In the genomic region with DNA sequence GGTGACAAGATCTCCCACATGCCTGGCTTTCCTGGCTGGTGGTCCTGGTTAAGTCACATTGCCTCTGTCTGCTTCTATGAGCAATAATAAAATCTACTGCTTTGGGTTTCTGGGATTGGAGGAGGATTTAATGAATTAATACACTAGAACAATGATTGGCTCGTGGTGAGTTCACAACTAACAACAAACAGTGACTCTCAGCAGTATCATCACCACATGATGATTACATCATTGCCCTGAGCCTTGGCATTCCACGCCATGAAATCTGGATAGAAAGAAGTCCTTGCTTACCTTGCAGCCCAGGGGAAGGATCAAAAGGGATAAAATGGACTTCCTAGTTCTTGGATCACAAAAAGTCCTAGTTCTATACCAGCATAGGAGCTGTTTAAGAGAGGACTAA, we compare ENCODE assay signal across 15 cellular contexts.
"Had no signal": no experiment of that assay in that cellular context is flagged by ENCODE, and none has a peak within 500 bp of the region (broad histone marks: within the 10 kb centered on the region; RNA-seq: fewer than 3 reads in every experiment).

No MANE protein-coding gene starts in this region.

- DNase-seq: activated B cell treated with CpG ODN at 0.5 μM for 24 hours; activated CD4-positive, alpha-beta T cell treated with anti-CD3 and anti-CD28 coated beads, Interleukin-2, amount 10 ng/mL, durations not matched to agents 7 days and 5 days; activated CD8-positive, alpha-beta memory T cell treated with anti-CD3 and anti-CD28 coated beads, Interleukin-2, amount 50 U/mL, for 48 hours; anterior cingulate cortex; hippocampal formation; kidney; left ventricle myocardium inferior; mucosa of descending colon; naive thymus-derived CD4-positive, alpha-beta T cell; pancreas; thyroid gland had no signal

- H3K4me1 Mint-ChIP-seq: activated B cell treated with CpG ODN at 0.5 μM for 24 hours; stimulated activated effector memory CD8-positive, alpha-beta T cell treated with anti-CD3 and anti-CD28 coated beads, Interleukin-12 subunit alpha, Interleukin-12 subunit beta, amount 100 ng/mL, for 72 hours had no signal

- H3K36me3 Mint-ChIP-seq: activated naive CD8-positive, alpha-beta T cell; stimulated activated effector memory CD8-positive, alpha-beta T cell treated with anti-CD3 and anti-CD28 coated beads, Interleukin-12 subunit alpha, Interleukin-12 subunit beta, amount 100 ng/mL, for 72 hours had no signal

- H3K27ac ChIP-seq: breast epithelium, left ventricle myocardium inferior, pancreas, thyroid gland had no signal

- H3K4me1 ChIP-seq: breast epithelium, left ventricle myocardium inferior, pancreas, thyroid gland had no signal

- H3K27me3 ChIP-seq: breast epithelium, thyroid gland had no signal

- H3K4me3 ChIP-seq: breast epithelium, left ventricle myocardium inferior, mucosa of descending colon, pancreas, thyroid gland had no signal

- H3K4me3 Mint-ChIP-seq: activated B cell treated with CpG ODN at 0.5 μM for 24 hours; activated CD4-positive, alpha-beta T cell treated with anti-CD3 and anti-CD28 coated beads, Interleukin-2, amount 10 ng/mL, durations not matched to agents 7 days and 5 days; activated naive CD8-positive, alpha-beta T cell; naive thymus-derived CD4-positive, alpha-beta T cell; stimulated activated effector memory CD8-positive, alpha-beta T cell treated with anti-CD3 and anti-CD28 coated beads, Interleukin-12 subunit alpha, Interleukin-12 subunit beta, amount 100 ng/mL, for 72 hours had no signal

- ATAC-seq: mucosa of descending colon; naive thymus-derived CD4-positive, alpha-beta T cell; pancreas had no signal

- H3K27me3 Mint-ChIP-seq: activated B cell treated with CpG ODN at 0.5 μM for 24 hours; activated CD4-positive, alpha-beta T cell treated with anti-CD3 and anti-CD28 coated beads, Interleukin-2, amount 10 ng/mL, durations not matched to agents 7 days and 5 days; activated naive CD8-positive, alpha-beta T cell had no signal

- FAIRE-seq: kidney, pancreas, urothelium cell line had no signal

- H3K27ac Mint-ChIP-seq: activated B cell treated with CpG ODN at 0.5 μM for 24 hours; activated CD4-positive, alpha-beta T cell treated with anti-CD3 and anti-CD28 coated beads, Interleukin-2, amount 10 ng/mL, durations not matched to agents 7 days and 5 days; activated naive CD8-positive, alpha-beta T cell; stimulated activated effector memory CD8-positive, alpha-beta T cell treated with anti-CD3 and anti-CD28 coated beads, Interleukin-12 subunit alpha, Interleukin-12 subunit beta, amount 100 ng/mL, for 72 hours had no signal

- H3K9me3 Mint-ChIP-seq: stimulated activated effector memory CD8-positive, alpha-beta T cell treated with anti-CD3 and anti-CD28 coated beads, Interleukin-12 subunit alpha, Interleukin-12 subunit beta, amount 100 ng/mL, for 72 hours had no signal

- H3K9me3 ChIP-seq: breast epithelium, left ventricle myocardium inferior, mucosa of descending colon, pancreas, thyroid gland had no signal

- H3K36me3 ChIP-seq: breast epithelium, left ventricle myocardium inferior, pancreas, thyroid gland had no signal
